1 cellular context compared by ENCODE assay signal in the genomic region with DNA sequence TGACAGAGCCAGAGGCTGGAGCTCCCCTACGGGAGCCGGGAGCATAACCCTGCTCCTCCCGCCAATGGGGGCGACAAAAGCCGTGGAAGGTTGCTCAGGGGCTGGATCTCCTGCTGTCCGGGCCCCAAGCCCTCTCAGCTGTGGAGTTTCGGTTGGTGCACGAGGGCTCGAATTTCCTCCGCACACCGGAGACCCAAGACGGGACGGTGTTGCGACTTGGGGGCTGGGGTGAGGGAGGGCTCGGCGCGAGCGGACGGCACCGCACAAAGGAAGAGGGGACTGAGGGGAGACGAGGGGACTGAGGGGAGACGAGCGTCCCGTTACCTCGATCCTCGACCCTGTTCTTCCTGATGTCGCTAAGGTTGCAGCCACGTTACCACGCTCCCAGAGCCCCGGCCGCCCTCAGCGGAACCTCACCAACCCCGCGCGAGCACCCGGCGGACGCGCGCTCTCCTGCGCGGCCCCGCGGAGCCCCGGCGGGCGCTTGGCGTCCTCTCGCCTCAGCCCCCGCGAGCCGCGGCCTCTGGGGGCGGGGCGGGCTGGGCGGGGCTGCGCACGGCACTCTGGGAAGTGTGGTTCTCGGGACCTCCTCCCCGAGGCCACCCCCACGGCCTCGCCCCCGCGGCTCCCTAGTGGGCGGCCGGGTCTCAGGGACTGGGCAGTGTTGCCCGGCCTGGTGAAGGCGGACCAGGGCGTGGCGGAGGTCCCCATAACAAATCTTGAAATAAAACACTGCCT.
TF ChIP-seq lines count a peak whose summit lies in the region.

A gene (minus strand): TSS at position 525 of the 738 bp plus-strand sequence. CDS start 25,079 bp downstream, outside the sequence.

TF ChIP-seq in HepG2, 621 proteins besides CTCF, POLR2A, EP300 and RAD21 (continued from another document and continues in another):
- TF ChIP-seq, protein P1, sequence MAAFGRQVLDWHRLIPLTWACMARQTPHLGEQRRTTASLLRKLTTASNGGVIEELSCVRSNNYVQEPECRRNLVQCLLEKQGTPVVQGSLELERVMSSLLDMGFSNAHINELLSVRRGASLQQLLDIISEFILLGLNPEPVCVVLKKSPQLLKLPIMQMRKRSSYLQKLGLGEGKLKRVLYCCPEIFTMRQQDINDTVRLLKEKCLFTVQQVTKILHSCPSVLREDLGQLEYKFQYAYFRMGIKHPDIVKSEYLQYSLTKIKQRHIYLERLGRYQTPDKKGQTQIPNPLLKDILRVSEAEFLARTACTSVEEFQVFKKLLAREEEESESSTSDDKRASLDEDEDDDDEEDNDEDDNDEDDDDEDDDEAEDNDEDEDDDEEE (CRISPR knock-in tag; IDR thresholded peaks at IDR 0.05), result peak; percentile 93; the same call in 1 of the 2 replicates
- TF ChIP-seq SMAD9 (CRISPR knock-in tag; IDR thresholded peaks at IDR 0.05) (no peak), PHF20 (CRISPR knock-in tag; IDR thresholded peaks at IDR 0.05) (peak; percentile 50; the same call in 1 of the 2 replicates), ZNF354B (CRISPR knock-in tag; IDR thresholded peaks at IDR 0.05) (no peak), HNF4A (CRISPR knock-in tag; IDR thresholded peaks at IDR 0.05) (no peak), CREB1 (IDR thresholded peaks at IDR 0.05) (no peak), CREB1 (CRISPR knock-in tag; IDR thresholded peaks at IDR 0.05) (no peak), TBX2 (CRISPR knock-in tag; IDR thresholded peaks at IDR 0.05; ENCODE audit: borderline replicate concordance) (no peak; the same call in none of the 2 replicates), ZNF460 (CRISPR knock-in tag; IDR thresholded peaks at IDR 0.05; ENCODE audit: borderline replicate concordance) (no peak), STAT5B (CRISPR knock-in tag; IDR thresholded peaks at IDR 0.05) (no peak), HNRNPLL (IDR thresholded peaks at IDR 0.05; ENCODE audit: low read depth, low read length, poor library complexity, severe bottlenecking) (peak; percentile 87), ZNF543 (CRISPR knock-in tag; IDR thresholded peaks at IDR 0.05) (no peak), ZNF605 (CRISPR knock-in tag; IDR thresholded peaks at IDR 0.05) (no peak; the same call in 1 of the 2 replicates), CBX1 (IDR thresholded peaks at IDR 0.05; ENCODE audit: low read depth) (peak; percentile 21), KLF13 (CRISPR knock-in tag; IDR thresholded peaks at IDR 0.05) (no peak), HDAC2 (CRISPR knock-in tag; IDR thresholded peaks at IDR 0.05) (peak; percentile 37; the same call in 1 of the 2 replicates), SNAPC2 (CRISPR knock-in tag; IDR thresholded peaks at IDR 0.05) (no peak), GABPB1 (CRISPR knock-in tag; IDR thresholded peaks at IDR 0.05) (peak; percentile 63), JUNB (CRISPR knock-in tag; IDR thresholded peaks at IDR 0.05; ENCODE audit: borderline replicate concordance) (no peak), SRF (IDR thresholded peaks at IDR 0.05; ENCODE audit: low read depth, low read length) (no peak), KDM2A (CRISPR knock-in tag; IDR thresholded peaks at IDR 0.05; ENCODE audit: borderline replicate concordance, low read depth) (peak; percentile 46; the same call in 1 of the 2 replicates), ZNF292 (CRISPR knock-in tag; IDR thresholded peaks at IDR 0.05; ENCODE audit: borderline replicate concordance, low read depth) (peak; percentile 67; the same call in 1 of the 2 replicates), AHR (CRISPR knock-in tag; IDR thresholded peaks at IDR 0.05) (no peak), ZNF468 (CRISPR knock-in tag; IDR thresholded peaks at IDR 0.05) (no peak), ISX (CRISPR knock-in tag; conservative IDR thresholded peaks at IDR 0.05) (no peak), AGO2 (optimal IDR thresholded peaks at IDR 0.05; ENCODE audit: low read depth, low read length) (peak; percentile 53), CHD4 (IDR thresholded peaks at IDR 0.05; ENCODE audit: borderline replicate concordance, low read length) (no peak), ZBTB38 (CRISPR knock-in tag; IDR thresholded peaks at IDR 0.05) (no peak; the same call in 1 of the 2 replicates), FOXO1 (CRISPR knock-in tag; IDR thresholded peaks at IDR 0.05) (no peak; the same call in 1 of the 2 replicates), ZNF598 (CRISPR knock-in tag; IDR thresholded peaks at IDR 0.05; ENCODE audit: borderline replicate concordance) (no peak), ATF1 (CRISPR knock-in tag; IDR thresholded peaks at IDR 0.05) (no peak), WIZ (CRISPR knock-in tag; IDR thresholded peaks at IDR 0.05) (no peak), ZNF143 (CRISPR knock-in tag; IDR thresholded peaks at IDR 0.05) (peak; percentile 87)
- TF ChIP-seq, protein P2, sequence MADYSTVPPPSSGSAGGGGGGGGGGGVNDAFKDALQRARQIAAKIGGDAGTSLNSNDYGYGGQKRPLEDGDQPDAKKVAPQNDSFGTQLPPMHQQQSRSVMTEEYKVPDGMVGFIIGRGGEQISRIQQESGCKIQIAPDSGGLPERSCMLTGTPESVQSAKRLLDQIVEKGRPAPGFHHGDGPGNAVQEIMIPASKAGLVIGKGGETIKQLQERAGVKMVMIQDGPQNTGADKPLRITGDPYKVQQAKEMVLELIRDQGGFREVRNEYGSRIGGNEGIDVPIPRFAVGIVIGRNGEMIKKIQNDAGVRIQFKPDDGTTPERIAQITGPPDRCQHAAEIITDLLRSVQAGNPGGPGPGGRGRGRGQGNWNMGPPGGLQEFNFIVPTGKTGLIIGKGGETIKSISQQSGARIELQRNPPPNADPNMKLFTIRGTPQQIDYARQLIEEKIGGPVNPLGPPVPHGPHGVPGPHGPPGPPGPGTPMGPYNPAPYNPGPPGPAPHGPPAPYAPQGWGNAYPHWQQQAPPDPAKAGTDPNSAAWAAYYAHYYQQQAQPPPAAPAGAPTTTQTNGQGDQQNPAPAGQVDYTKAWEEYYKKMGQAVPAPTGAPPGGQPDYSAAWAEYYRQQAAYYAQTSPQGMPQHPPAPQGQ (CRISPR knock-in tag; IDR thresholded peaks at IDR 0.05; ENCODE audit: borderline replicate concordance), result no peak
- TF ChIP-seq, protein P3, sequence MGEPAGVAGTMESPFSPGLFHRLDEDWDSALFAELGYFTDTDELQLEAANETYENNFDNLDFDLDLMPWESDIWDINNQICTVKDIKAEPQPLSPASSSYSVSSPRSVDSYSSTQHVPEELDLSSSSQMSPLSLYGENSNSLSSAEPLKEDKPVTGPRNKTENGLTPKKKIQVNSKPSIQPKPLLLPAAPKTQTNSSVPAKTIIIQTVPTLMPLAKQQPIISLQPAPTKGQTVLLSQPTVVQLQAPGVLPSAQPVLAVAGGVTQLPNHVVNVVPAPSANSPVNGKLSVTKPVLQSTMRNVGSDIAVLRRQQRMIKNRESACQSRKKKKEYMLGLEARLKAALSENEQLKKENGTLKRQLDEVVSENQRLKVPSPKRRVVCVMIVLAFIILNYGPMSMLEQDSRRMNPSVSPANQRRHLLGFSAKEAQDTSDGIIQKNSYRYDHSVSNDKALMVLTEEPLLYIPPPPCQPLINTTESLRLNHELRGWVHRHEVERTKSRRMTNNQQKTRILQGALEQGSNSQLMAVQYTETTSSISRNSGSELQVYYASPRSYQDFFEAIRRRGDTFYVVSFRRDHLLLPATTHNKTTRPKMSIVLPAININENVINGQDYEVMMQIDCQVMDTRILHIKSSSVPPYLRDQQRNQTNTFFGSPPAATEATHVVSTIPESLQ (CRISPR knock-in tag; conservative IDR thresholded peaks at IDR 0.05), result no peak
- TF ChIP-seq, protein P4, sequence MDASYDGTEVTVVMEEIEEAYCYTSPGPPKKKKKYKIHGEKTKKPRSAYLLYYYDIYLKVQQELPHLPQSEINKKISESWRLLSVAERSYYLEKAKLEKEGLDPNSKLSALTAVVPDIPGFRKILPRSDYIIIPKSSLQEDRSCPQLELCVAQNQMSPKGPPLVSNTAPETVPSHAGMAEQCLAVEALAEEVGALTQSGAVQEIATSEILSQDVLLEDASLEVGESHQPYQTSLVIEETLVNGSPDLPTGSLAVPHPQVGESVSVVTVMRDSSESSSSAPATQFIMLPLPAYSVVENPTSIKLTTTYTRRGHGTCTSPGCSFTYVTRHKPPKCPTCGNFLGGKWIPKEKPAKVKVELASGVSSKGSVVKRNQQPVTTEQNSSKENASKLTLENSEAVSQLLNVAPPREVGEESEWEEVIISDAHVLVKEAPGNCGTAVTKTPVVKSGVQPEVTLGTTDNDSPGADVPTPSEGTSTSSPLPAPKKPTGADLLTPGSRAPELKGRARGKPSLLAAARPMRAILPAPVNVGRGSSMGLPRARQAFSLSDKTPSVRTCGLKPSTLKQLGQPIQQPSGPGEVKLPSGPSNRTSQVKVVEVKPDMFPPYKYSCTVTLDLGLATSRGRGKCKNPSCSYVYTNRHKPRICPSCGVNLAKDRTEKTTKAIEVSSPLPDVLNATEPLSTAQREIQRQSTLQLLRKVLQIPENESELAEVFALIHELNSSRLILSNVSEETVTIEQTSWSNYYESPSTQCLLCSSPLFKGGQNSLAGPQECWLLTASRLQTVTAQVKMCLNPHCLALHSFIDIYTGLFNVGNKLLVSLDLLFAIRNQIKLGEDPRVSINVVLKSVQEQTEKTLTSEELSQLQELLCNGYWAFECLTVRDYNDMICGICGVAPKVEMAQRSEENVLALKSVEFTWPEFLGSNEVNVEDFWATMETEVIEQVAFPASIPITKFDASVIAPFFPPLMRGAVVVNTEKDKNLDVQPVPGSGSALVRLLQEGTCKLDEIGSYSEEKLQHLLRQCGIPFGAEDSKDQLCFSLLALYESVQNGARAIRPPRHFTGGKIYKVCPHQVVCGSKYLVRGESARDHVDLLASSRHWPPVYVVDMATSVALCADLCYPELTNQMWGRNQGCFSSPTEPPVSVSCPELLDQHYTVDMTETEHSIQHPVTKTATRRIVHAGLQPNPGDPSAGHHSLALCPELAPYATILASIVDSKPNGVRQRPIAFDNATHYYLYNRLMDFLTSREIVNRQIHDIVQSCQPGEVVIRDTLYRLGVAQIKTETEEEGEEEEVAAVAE (CRISPR knock-in tag; IDR thresholded peaks at IDR 0.05; ENCODE audit: borderline replicate concordance), result no peak
- TF ChIP-seq, protein P5, sequence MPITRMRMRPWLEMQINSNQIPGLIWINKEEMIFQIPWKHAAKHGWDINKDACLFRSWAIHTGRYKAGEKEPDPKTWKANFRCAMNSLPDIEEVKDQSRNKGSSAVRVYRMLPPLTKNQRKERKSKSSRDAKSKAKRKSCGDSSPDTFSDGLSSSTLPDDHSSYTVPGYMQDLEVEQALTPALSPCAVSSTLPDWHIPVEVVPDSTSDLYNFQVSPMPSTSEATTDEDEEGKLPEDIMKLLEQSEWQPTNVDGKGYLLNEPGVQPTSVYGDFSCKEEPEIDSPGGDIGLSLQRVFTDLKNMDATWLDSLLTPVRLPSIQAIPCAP (CRISPR knock-in tag; IDR thresholded peaks at IDR 0.05; ENCODE audit: low read depth), result no peak
- TF ChIP-seq, protein P6, sequence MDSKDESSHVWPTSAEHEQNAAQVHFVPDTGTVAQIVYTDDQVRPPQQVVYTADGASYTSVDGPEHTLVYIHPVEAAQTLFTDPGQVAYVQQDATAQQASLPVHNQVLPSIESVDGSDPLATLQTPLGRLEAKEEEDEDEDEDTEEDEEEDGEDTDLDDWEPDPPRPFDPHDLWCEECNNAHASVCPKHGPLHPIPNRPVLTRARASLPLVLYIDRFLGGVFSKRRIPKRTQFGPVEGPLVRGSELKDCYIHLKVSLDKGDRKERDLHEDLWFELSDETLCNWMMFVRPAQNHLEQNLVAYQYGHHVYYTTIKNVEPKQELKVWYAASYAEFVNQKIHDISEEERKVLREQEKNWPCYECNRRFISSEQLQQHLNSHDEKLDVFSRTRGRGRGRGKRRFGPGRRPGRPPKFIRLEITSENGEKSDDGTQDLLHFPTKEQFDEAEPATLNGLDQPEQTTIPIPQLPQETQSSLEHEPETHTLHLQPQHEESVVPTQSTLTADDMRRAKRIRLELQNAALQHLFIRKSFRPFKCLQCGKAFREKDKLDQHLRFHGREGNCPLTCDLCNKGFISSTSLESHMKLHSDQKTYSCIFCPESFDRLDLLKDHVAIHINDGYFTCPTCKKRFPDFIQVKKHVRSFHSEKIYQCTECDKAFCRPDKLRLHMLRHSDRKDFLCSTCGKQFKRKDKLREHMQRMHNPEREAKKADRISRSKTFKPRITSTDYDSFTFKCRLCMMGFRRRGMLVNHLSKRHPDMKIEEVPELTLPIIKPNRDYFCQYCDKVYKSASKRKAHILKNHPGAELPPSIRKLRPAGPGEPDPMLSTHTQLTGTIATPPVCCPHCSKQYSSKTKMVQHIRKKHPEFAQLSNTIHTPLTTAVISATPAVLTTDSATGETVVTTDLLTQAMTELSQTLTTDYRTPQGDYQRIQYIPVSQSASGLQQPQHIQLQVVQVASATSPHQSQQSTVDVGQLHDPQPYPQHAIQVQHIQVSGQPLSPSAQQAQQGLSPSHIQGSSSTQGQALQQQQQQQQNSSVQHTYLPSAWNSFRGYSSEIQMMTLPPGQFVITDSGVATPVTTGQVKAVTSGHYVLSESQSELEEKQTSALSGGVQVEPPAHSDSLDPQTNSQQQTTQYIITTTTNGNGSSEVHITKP (CRISPR knock-in tag; IDR thresholded peaks at IDR 0.05; ENCODE audit: low read depth), result no peak
- TF ChIP-seq, protein P7, sequence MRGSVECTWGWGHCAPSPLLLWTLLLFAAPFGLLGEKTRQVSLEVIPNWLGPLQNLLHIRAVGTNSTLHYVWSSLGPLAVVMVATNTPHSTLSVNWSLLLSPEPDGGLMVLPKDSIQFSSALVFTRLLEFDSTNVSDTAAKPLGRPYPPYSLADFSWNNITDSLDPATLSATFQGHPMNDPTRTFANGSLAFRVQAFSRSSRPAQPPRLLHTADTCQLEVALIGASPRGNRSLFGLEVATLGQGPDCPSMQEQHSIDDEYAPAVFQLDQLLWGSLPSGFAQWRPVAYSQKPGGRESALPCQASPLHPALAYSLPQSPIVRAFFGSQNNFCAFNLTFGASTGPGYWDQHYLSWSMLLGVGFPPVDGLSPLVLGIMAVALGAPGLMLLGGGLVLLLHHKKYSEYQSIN (CRISPR knock-in tag; IDR thresholded peaks at IDR 0.05; ENCODE audit: borderline replicate concordance), result no peak
